Comparison of ENCODE assay signal across 13 cellular contexts in the genomic region with DNA sequence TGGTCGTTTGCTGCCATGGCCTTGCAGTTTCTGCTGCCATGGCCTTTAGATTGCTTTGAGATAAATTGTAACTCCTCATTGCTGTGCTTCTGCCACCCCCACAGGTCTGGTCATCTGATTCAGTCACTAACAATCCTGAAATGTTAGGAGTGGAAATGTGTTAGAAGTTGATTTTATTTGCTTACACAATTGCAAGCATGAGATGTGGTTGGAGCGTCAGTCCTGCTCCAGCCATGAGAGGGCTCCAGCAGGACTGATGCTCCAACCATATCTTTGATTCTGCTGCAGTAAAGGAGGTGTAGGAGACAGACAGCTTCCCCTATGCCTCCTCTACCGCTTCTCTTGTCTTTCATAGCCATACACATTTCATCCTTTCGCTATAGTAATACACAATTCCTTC.
"Had no signal": no experiment of that assay in that cellular context is flagged by ENCODE, and none has a peak within 500 bp of the region (broad histone marks: within the 10 kb centered on the region; RNA-seq: fewer than 3 reads in every experiment).

No MANE protein-coding gene starts in this region.

- FAIRE-seq: small intestine had no signal

- DNase-seq: activated CD4-positive, alpha-beta T cell treated with anti-CD3 and anti-CD28 coated beads, Interleukin-2, amount 50 U/mL, for 48 hours; activated naive CD4-positive, alpha-beta T cell treated with anti-CD3 and anti-CD28 coated beads, Interleukin-2, amount 50 U/mL, for 16 hours; dorsolateral prefrontal cortex; endodermal cell; erythroblast; hypothalamus; kidney glomerular epithelial cell; mesendoderm; occipital lobe; right cardiac atrium; small intestine; stimulated activated naive CD8-positive, alpha-beta T cell treated with anti-CD3 and anti-CD28 coated beads, Interleukin-15, amount 100 ng/mL, for 72 hours; upper lobe of left lung had no signal

- H3K4me1 ChIP-seq: upper lobe of left lung had no signal

- H3K27me3 ChIP-seq: dorsolateral prefrontal cortex, upper lobe of left lung had no signal

- H3K27ac ChIP-seq: upper lobe of left lung had no signal

- H3K9me3 ChIP-seq: upper lobe of left lung had no signal

- H3K4me3 ChIP-seq: dorsolateral prefrontal cortex, upper lobe of left lung had no signal
